8 cellular contexts compared by ENCODE assay signal in the genomic region with DNA sequence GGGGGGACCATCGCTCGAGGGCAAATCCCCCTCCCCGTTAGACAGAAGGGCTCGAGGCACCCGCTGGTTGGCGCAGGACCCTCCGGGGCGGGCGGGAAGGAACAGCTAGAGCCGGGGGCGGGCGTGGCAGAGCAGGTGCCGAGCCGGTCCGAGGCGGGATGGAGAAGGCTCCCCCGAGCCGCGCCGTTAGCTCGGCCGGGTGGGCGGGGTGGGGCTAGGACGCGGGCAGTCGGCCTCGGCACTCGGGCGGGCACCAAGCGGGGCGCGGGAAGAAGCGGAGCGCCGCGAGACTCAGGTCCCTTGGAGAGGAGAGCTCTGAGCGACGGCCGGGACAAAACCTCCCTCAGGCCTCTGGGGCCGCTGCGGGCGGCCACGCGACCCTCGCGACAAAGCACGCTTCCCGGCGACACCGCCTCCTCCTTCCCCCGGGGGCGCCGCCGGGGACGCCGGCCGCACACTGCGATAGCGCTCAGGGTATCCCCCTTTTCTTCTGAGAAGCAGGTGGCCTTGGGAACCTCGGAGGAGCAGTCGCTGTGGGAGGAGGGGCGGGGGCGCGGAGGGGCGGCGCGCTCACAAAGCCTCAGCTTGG. TPM values are rescaled to one million over a fixed set of nuclear protein-coding genes. Genes with fewer than 3 reads are reported as not detected.
DNase-seq lines count a peak whose midpoint lies in the region; ATAC-seq lines count a peak whose summit lies in the region.

No MANE protein-coding gene starts in this region.

- H3K27ac Mint-ChIP-seq in activated naive CD8-positive, alpha-beta T cell treated with anti-CD3 and anti-CD28 coated beads, Interleukin-2, amount 50 U/mL, for 24 hours: no peak overlapping the region
- no peak overlapping the region for H3K27ac Mint-ChIP-seq in activated naive CD8-positive, alpha-beta T cell treated with anti-CD3 and anti-CD28 coated beads for 36 hours

- peaks cover 6% of the 10 kb centered on the region; the same call in 1 of the 2 replicates for H3K27me3 ChIP-seq in MG63
- H3K27me3 ChIP-seq in mucosa of rectum (ENCODE audit: control insufficient read depth in 2 of 2, insufficient read depth in 2 of 2, low read length in 2 of 2): peaks cover 21 to 23% of the 10 kb centered on the region in 2 donors

- H3K4me3 Mint-ChIP-seq in activated naive CD8-positive, alpha-beta T cell treated with anti-CD3 and anti-CD28 coated beads, Interleukin-2, amount 50 U/mL, for 24 hours: no peak overlapping the region
- no peak overlapping the region for H3K4me3 Mint-ChIP-seq in activated naive CD8-positive, alpha-beta T cell treated with anti-CD3 and anti-CD28 coated beads for 36 hours

- H3K9ac ChIP-seq in mucosa of rectum (ENCODE audit: low read depth in 1 of 2, low read length in 2 of 2): peak overlapping the region in 1 of 2 donors; percentile 33

- H3K4me3 ChIP-seq in MG63 (peak overlapping the region; percentile 40; the same call in 1 of the 2 replicates), mucosa of rectum (ENCODE audit: low read length in 2 of 2) (peak overlapping the region; percentile 50 to 65)

- no peaks in the 10 kb centered on the region for H3K4me1 Mint-ChIP-seq in activated naive CD8-positive, alpha-beta T cell treated with anti-CD3 and anti-CD28 coated beads, Interleukin-2, amount 50 U/mL, for 24 hours
- no peaks in the 10 kb centered on the region for H3K4me1 Mint-ChIP-seq in activated naive CD8-positive, alpha-beta T cell treated with anti-CD3 and anti-CD28 coated beads for 36 hours

- H3K27ac ChIP-seq in mucosa of rectum (ENCODE audit: low read depth in 2 of 2, low read length in 2 of 2): no peak overlapping the region

- H3K36me3 Mint-ChIP-seq in activated naive CD8-positive, alpha-beta T cell treated with anti-CD3 and anti-CD28 coated beads, Interleukin-2, amount 50 U/mL, for 24 hours (ENCODE audit: low read depth): no peaks in the 10 kb centered on the region
- no peaks in the 10 kb centered on the region for H3K36me3 Mint-ChIP-seq in activated naive CD8-positive, alpha-beta T cell treated with anti-CD3 and anti-CD28 coated beads for 36 hours

- H3K9me3 ChIP-seq in MG63 (no peaks in the 10 kb centered on the region), mucosa of rectum (ENCODE audit: control insufficient read depth in 2 of 2, low read length in 2 of 2) (no peaks in the 10 kb centered on the region)

- DNase-seq in activated naive CD8-positive, alpha-beta T cell treated with anti-CD3 and anti-CD28 coated beads, Interleukin-2, amount 50 U/mL, for 24 hours: peak; percentile 6
- no peak for DNase-seq in activated naive CD8-positive, alpha-beta T cell treated with anti-CD3 and anti-CD28 coated beads for 36 hours
- DNase-seq in MG63: no peak
- DNase-seq in ecto neural progenitor cell (ENCODE audit: low spot score): peak; percentile 80
- no peak for DNase-seq in stimulated activated CD8-positive, alpha-beta memory T cell treated with anti-CD3 and anti-CD28 coated beads, Interleukin-4, amount 100 ng/mL, for 48 hours
- no peak for DNase-seq in stimulated activated naive CD4-positive, alpha-beta T cell treated with Interleukin-2 at 50 U/mL for 16 hours (lab: John Stamatoyannopoulos, UW)

- H3K27me3 Mint-ChIP-seq in activated naive CD8-positive, alpha-beta T cell treated with anti-CD3 and anti-CD28 coated beads, Interleukin-2, amount 50 U/mL, for 24 hours: peaks cover 32% of the 10 kb centered on the region
- peaks cover 38% of the 10 kb centered on the region for H3K27me3 Mint-ChIP-seq in activated naive CD8-positive, alpha-beta T cell treated with anti-CD3 and anti-CD28 coated beads for 36 hours

- ATAC-seq in activated naive CD8-positive, alpha-beta T cell treated with anti-CD3 and anti-CD28 coated beads, Interleukin-2, amount 50 U/mL, for 24 hours: no peak
- ATAC-seq in GM21786 (IDR thresholded peaks at IDR 0.05; ENCODE audit: unreplicated experiment): no peak

- no peaks in the 10 kb centered on the region for H3K36me3 ChIP-seq in MG63
- H3K36me3 ChIP-seq in mucosa of rectum (ENCODE audit: control insufficient read depth in 2 of 2, insufficient read depth in 2 of 2, low read length in 2 of 2): no peaks in the 10 kb centered on the region

- H3K4me1 ChIP-seq in mucosa of rectum (ENCODE audit: control insufficient read depth in 2 of 2, insufficient read depth in 2 of 2, low read length in 2 of 2): peaks cover 3 to 7% of the 10 kb centered on the region in 2 donors

- H3K9me3 Mint-ChIP-seq in activated naive CD8-positive, alpha-beta T cell treated with anti-CD3 and anti-CD28 coated beads, Interleukin-2, amount 50 U/mL, for 24 hours: no peaks in the 10 kb centered on the region
- no peaks in the 10 kb centered on the region for H3K9me3 Mint-ChIP-seq in activated naive CD8-positive, alpha-beta T cell treated with anti-CD3 and anti-CD28 coated beads for 36 hours

RNA-seq across cellular contexts. Expression of gene FHOD3, which starts 0.7 kb away (rescaled TPM):
- not detected for total RNA-seq in activated naive CD8-positive, alpha-beta T cell treated with anti-CD3 and anti-CD28 coated beads for 36 hours
- 0.10 TPM in 1 of 2 replicates, not detected in the other for total RNA-seq in MG63 (2014; rRNA removed; shearing (Covaris generic); ENCODE audit: low replicate concordance)

Comparison
In these comparisons a context has a peak if more than half of its experiments do, and no peak if none do; other contexts are left out.
1. DNase-seq: peak in activated naive CD8-positive, alpha-beta T cell treated with anti-CD3 and anti-CD28 coated beads, Interleukin-2, amount 50 U/mL, for 24 hours (single experiment) and ecto neural progenitor cell (single experiment); none in activated naive CD8-positive, alpha-beta T cell treated with anti-CD3 and anti-CD28 coated beads for 36 hours (single experiment), MG63 (single experiment), stimulated activated CD8-positive, alpha-beta memory T cell treated with anti-CD3 and anti-CD28 coated beads, Interleukin-4, amount 100 ng/mL, for 48 hours (single experiment) and stimulated activated naive CD4-positive, alpha-beta T cell treated with Interleukin-2 at 50 U/mL for 16 hours (single experiment).